ENCODE assay signal across 22 cellular contexts in the genomic region with DNA sequence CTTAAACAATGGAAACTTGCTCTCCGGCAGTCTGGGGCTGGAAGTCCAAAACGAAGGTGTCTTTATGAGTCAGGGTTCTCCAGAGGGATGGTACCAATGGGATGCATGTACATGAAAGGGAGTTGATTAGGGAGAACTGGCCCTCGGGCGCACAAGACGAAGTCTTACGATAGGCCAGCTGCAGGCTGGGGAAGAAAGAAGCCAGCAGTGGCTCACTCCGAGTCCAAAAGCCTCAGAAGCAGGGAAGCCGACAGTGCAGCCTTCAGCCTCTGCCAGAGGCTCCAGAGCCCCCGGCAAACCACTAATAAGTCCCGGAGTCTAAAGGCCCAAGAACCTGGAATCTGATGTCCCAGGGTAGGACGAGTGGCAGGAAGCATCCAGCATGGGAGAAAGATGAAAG. TPM values are rescaled to one million over a fixed set of nuclear protein-coding genes. Genes with fewer than 3 reads are reported as not detected.
DNase-seq lines count a peak whose midpoint lies in the region; ATAC-seq and TF ChIP-seq lines count a peak whose summit lies in the region.
"Had no signal": no experiment of that assay in that cellular context is flagged by ENCODE, and none has a peak within 500 bp of the region (broad histone marks: within the 10 kb centered on the region; RNA-seq: fewer than 3 reads in every experiment).

No MANE protein-coding gene starts in this region.

- WGBS in hepatocyte (ENCODE audit: low lambda C conversion rate, missing lambda C conversion rate): 86% methylated on average over 11 of the region's 11 CpGs
- no CpG with 5 or more reads among the region's 11 CpGs for WGBS in neuronal stem cell (ENCODE audit: extremely low coverage in 2 of 2, insufficient read length in 2 of 2, insufficient replicate concordance in 1 of 2), 2 donors

- DNase-seq in M059J (ENCODE audit: low read depth) (peak; percentile 20), hepatocyte (ENCODE audit: low spot score) (no peak), neuronal stem cell (ENCODE audit: low spot score) (no peak), ureter (ENCODE audit: low spot score) (no peak), HPDE6-E6E7 (ENCODE audit: extremely low spot score) (no peak)
- DNase-seq: activated CD4-positive, alpha-beta T cell treated with anti-CD3 and anti-CD28 coated beads, Interleukin-2, amount 50 U/mL, for 48 hours; activated CD4-positive, CD25-positive, alpha-beta regulatory T cell; activated effector memory CD4-positive, alpha-beta T cell treated with anti-CD3 and anti-CD28 coated beads, Interleukin-2, amount 50 U/mL, for 16 hours; amniotic stem cell; C1 segment of cervical spinal cord; foreskin fibroblast; hippocampal formation; NCI-H1436; NCI-H510A; ovary; stimulated activated CD8-positive, alpha-beta memory T cell treated with anti-CD3 and anti-CD28 coated beads, Interleukin-4, amount 100 ng/mL, for 48 hours; T1000; uterus had no signal

- peak overlapping the region; percentile 67; the same call in 1 of the 2 replicates for H3K9ac ChIP-seq in BLaER1
- H3K9ac ChIP-seq in neuronal stem cell (ENCODE audit: low read depth, low read length, poor library complexity): no peak overlapping the region

- H3K14ac ChIP-seq in neuronal stem cell (ENCODE audit: low read length): no peak overlapping the region

- H4K91ac ChIP-seq in neuronal stem cell (ENCODE audit: low read depth, low read length, poor library complexity): no peak overlapping the region

- H3K4me1 ChIP-seq in BLaER1 (peaks cover 87% of the 10 kb centered on the region), hepatocyte (ENCODE audit: insufficient read depth) (peaks cover 58% of the 10 kb centered on the region), neuronal stem cell (ENCODE audit: control insufficient read depth in 2 of 2, insufficient read depth in 1 of 2, low read depth in 1 of 2, low read length in 2 of 2) (peaks cover 29 to 31% of the 10 kb centered on the region in 2 donors)
- H3K4me1 ChIP-seq: uterus had no signal

- H3K9me2 ChIP-seq in hepatocyte (replicated peaks; ENCODE audit: insufficient read depth): no peaks in the 10 kb centered on the region

- no peak overlapping the region for H2BK12ac ChIP-seq in neuronal stem cell (ENCODE audit: low read length)

- H4K20me1 ChIP-seq in BLaER1: peaks cover 97% of the 10 kb centered on the region
- no peaks in the 10 kb centered on the region for H4K20me1 ChIP-seq in hepatocyte (ENCODE audit: insufficient read depth, poor library complexity, severe bottlenecking)

- H3K4ac ChIP-seq in neuronal stem cell (ENCODE audit: low read length): no peak overlapping the region

- TF ChIP-seq CTCF in hepatocyte (IDR thresholded peaks at IDR 0.05; ENCODE audit: poor library complexity): no peak

- no peak overlapping the region for H2BK5ac ChIP-seq in neuronal stem cell (ENCODE audit: low read length)

- no peak overlapping the region for H2BK15ac ChIP-seq in neuronal stem cell (ENCODE audit: low read length)

- peaks cover 24% of the 10 kb centered on the region for H3K79me2 ChIP-seq in hepatocyte

- H3K23ac ChIP-seq in neuronal stem cell (ENCODE audit: low read depth, low read length, poor library complexity): no peak overlapping the region

- H4K8ac ChIP-seq in neuronal stem cell (ENCODE audit: low read depth, low read length): no peak overlapping the region

- peaks cover 6% of the 10 kb centered on the region for H3K79me1 ChIP-seq in neuronal stem cell (ENCODE audit: low read depth, low read length)

- H2BK120ac ChIP-seq in neuronal stem cell (ENCODE audit: low read depth, low read length): peak overlapping the region; percentile 10

- H3K36me3 ChIP-seq in BLaER1: peaks cover 30% of the 10 kb centered on the region
- no peaks in the 10 kb centered on the region for H3K36me3 ChIP-seq in hepatocyte (replicated peaks; ENCODE audit: insufficient read depth, low read depth)
- H3K36me3 ChIP-seq in neuronal stem cell (replicated peaks in 1 of 2; ENCODE audit: control insufficient read depth in 2 of 2, insufficient read depth in 2 of 2, low read length in 2 of 2): no peaks in the 10 kb centered on the region
- H3K36me3 ChIP-seq: ovary, right lobe of liver, uterus had no signal

- H3K27ac ChIP-seq in BLaER1 (no peak overlapping the region), hepatocyte (peak overlapping the region; percentile 100), neuronal stem cell (replicated peaks; ENCODE audit: low read length) (no peak overlapping the region)
- H3K27ac ChIP-seq: ovary, right lobe of liver, uterus had no signal

- H3K27me3 ChIP-seq in BLaER1 (no peaks in the 10 kb centered on the region), hepatocyte (no peaks in the 10 kb centered on the region), neuronal stem cell (ENCODE audit: control insufficient read depth in 3 of 3, insufficient read depth in 3 of 3, low read depth in 1 of 3, low read length in 3 of 3) (peaks cover 0 to 13% (median 0%) of the 10 kb centered on the region in 3 experiments)
- H3K27me3 ChIP-seq: ovary, right lobe of liver, uterus had no signal

- H2AK5ac ChIP-seq in neuronal stem cell (ENCODE audit: low read depth, low read length): no peak overlapping the region

- H3K9me3 ChIP-seq in BLaER1 (no peaks in the 10 kb centered on the region), hepatocyte (ENCODE audit: low read depth) (no peaks in the 10 kb centered on the region), neuronal stem cell (replicated peaks in 1 of 2; ENCODE audit: control insufficient read depth in 2 of 2, insufficient read depth in 1 of 2, low read depth in 1 of 2, low read length in 2 of 2) (no peaks in the 10 kb centered on the region)
- H3K9me3 ChIP-seq: ovary, right lobe of liver, uterus had no signal

- no peak overlapping the region for H3K18ac ChIP-seq in neuronal stem cell (ENCODE audit: low read length)

- ATAC-seq in HG03565 (IDR thresholded peaks at IDR 0.05; ENCODE audit: unreplicated experiment) (no peak), esophagus mucosa (no peak)
- ATAC-seq: right lobe of liver had no signal

- H3K4me3 ChIP-seq in BLaER1 (no peak overlapping the region), hepatocyte (no peak overlapping the region), neuronal stem cell (ENCODE audit: low read length in 2 of 2) (no peak overlapping the region)
- H3K4me3 ChIP-seq: ovary, right lobe of liver, uterus had no signal

- H2AFZ ChIP-seq in hepatocyte (no peak overlapping the region), neuronal stem cell (ENCODE audit: low read length) (no peak overlapping the region)

- H3K4me2 ChIP-seq in BLaER1 (peak overlapping the region; percentile 82), hepatocyte (no peak overlapping the region), neuronal stem cell (ENCODE audit: insufficient read depth, low read length, poor library complexity, severe bottlenecking) (no peak overlapping the region)

RNA-seq across cellular contexts. Expression of a gene that starts 57.7 kb away (rescaled TPM):
- total RNA-seq in M059J (2014; rRNA removed; shearing (Covaris generic)): 12.8 and 23.1 TPM in 2 replicates
- total RNA-seq in hepatocyte: 24.9 and 36.6 TPM in 2 replicates
- 117 and 135 TPM in 2 replicates for polyA plus RNA-seq in hepatocyte
- 108 TPM for polyA plus RNA-seq in neuronal stem cell (2013, experiment 1 of 2)
- polyA plus RNA-seq in neuronal stem cell (2013, experiment 2 of 2): 108 TPM
- total RNA-seq in esophagus mucosa: 36.5 TPM
- 52.3 TPM for total RNA-seq in ureter
